In genomic region chr7:150778014-150778737, GRCh38 we compare ENCODE assay signal across 1 cellular context.
TF ChIP-seq lines count a peak whose summit lies in the region.

No MANE protein-coding gene starts in this region.

TF ChIP-seq in IMR-90, 13 proteins besides CTCF, POLR2A, EP300 and RAD21:
- no peak for TF ChIP-seq ELK1 (IDR thresholded peaks at IDR 0.05; ENCODE audit: borderline replicate concordance, low read depth, low read length)
- TF ChIP-seq FOS (IDR thresholded peaks at IDR 0.05; ENCODE audit: low read depth, low read length) = no peak
- no peak for TF ChIP-seq SMC3 (IDR thresholded peaks at IDR 0.05; ENCODE audit: low read depth, low read length)
- no peak for TF ChIP-seq MAFK (IDR thresholded peaks at IDR 0.05; ENCODE audit: low read depth, low read length)
- no peak for TF ChIP-seq RCOR1 (IDR thresholded peaks at IDR 0.05; ENCODE audit: insufficient replicate concordance, low read length)
- no peak for TF ChIP-seq USF2 (IDR thresholded peaks at IDR 0.05; ENCODE audit: low read depth, low read length)
- TF ChIP-seq CHD1 (IDR thresholded peaks at IDR 0.05; ENCODE audit: low read depth, low read length) = no peak
- no peak for TF ChIP-seq RFX5 (IDR thresholded peaks at IDR 0.05; ENCODE audit: low read depth, low read length)
- TF ChIP-seq NFE2L2 (IDR thresholded peaks at IDR 0.05; ENCODE audit: low read depth, low read length) = no peak
- TF ChIP-seq CEBPB (IDR thresholded peaks at IDR 0.05; ENCODE audit: low read depth, low read length) = no peak
- TF ChIP-seq MAZ (IDR thresholded peaks at IDR 0.05; ENCODE audit: borderline replicate concordance, low read depth, low read length) = no peak
- no peak for TF ChIP-seq MXI1 (IDR thresholded peaks at IDR 0.05; ENCODE audit: borderline replicate concordance, low read depth, low read length)
- TF ChIP-seq BHLHE40 (IDR thresholded peaks at IDR 0.05; ENCODE audit: low read depth, low read length) = no peak
